ENCODE assay signal across 1 cellular context in genomic region chr1:145879775-145880174, GRCh38.
TF ChIP-seq lines count a peak whose summit lies in the region.

No MANE protein-coding gene starts in this region.

TF ChIP-seq in IMR-90, 13 proteins besides CTCF, POLR2A, EP300 and RAD21 (continued from another document):
- TF ChIP-seq, protein P1, sequence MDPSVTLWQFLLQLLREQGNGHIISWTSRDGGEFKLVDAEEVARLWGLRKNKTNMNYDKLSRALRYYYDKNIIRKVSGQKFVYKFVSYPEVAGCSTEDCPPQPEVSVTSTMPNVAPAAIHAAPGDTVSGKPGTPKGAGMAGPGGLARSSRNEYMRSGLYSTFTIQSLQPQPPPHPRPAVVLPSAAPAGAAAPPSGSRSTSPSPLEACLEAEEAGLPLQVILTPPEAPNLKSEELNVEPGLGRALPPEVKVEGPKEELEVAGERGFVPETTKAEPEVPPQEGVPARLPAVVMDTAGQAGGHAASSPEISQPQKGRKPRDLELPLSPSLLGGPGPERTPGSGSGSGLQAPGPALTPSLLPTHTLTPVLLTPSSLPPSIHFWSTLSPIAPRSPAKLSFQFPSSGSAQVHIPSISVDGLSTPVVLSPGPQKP (IDR thresholded peaks at IDR 0.05; ENCODE audit: borderline replicate concordance, low read depth, low read length) = no peak
